In the genomic region with DNA sequence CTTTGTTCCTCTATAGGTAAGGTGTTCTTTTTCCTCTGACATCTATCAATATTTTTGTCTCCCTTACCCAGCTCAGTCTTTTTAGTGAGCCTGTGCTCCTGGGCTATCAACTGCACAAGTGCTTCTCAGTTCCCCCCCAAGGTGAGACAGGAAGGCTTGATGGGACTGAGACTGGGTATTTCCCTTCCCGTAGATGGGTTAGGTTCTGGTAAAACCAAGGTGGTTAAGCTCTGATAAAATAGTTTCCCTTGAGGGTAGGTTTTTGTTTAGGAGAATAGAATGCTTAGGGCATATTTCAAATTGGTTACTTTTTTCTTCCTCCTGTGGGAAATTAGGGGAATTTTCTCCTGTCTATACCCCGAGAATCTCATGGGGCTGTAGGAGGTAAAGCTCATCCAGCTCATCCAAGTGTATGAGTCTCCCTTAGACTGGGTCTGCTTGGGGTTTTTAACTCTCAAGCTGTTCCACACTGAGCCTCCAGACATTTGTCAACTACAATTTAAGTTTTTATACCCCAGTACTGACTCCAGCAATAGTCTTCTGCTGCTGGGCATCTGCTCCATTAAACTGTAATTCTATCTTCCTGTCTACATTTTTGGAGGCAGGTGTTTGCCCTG, we compare ENCODE assay signal across 11 cellular contexts. TPM values are rescaled to one million over a fixed set of nuclear protein-coding genes. Genes with fewer than 3 reads are reported as not detected.
DNase-seq lines count a peak whose midpoint lies in the region; ATAC-seq lines count a peak whose summit lies in the region.
"Had no signal": no experiment of that assay in that cellular context is flagged by ENCODE, and none has a peak within 500 bp of the region (broad histone marks: within the 10 kb centered on the region; RNA-seq: fewer than 3 reads in every experiment).

No MANE protein-coding gene starts in this region.

- H3K4me3 Mint-ChIP-seq in activated CD8-positive, alpha-beta T cell treated with anti-CD3 and anti-CD28 coated beads, Interleukin-2, amount 10 ng/mL, durations not matched to agents 7 days and 5 days: no peak overlapping the region
- H3K4me3 Mint-ChIP-seq: activated CD4-positive, alpha-beta memory T cell treated with anti-CD3 and anti-CD28 coated beads, Interleukin-2, amount 10 ng/mL, durations not matched to agents 7 days and 5 days had no signal

- H3K4me1 Mint-ChIP-seq in activated CD8-positive, alpha-beta T cell treated with anti-CD3 and anti-CD28 coated beads, Interleukin-2, amount 10 ng/mL, durations not matched to agents 7 days and 5 days (ENCODE audit: low read depth): peaks cover 49% of the 10 kb centered on the region

- peaks cover 39% of the 10 kb centered on the region for H3K36me3 Mint-ChIP-seq in activated CD8-positive, alpha-beta T cell treated with anti-CD3 and anti-CD28 coated beads, Interleukin-2, amount 10 ng/mL, durations not matched to agents 7 days and 5 days (ENCODE audit: low read depth)

- no peaks in the 10 kb centered on the region for H3K9me3 Mint-ChIP-seq in activated CD8-positive, alpha-beta T cell treated with anti-CD3 and anti-CD28 coated beads, Interleukin-2, amount 10 ng/mL, durations not matched to agents 7 days and 5 days (ENCODE audit: insufficient read depth)
- H3K9me3 Mint-ChIP-seq: activated CD4-positive, alpha-beta memory T cell treated with anti-CD3 and anti-CD28 coated beads, Interleukin-2, amount 10 ng/mL, durations not matched to agents 7 days and 5 days had no signal

- in situ Hi-C loops in HAP-1 (cut with MboI; ENCODE audit: low sequenced_read_pairs): no loop called here

- H3K4me1 ChIP-seq in HAP-1: peaks cover 8% of the 10 kb centered on the region

- H3K9me3 ChIP-seq in HAP-1: no peaks in the 10 kb centered on the region
- H3K9me3 ChIP-seq: gastrocnemius medialis had no signal

- peak; percentile 89 for ATAC-seq in GM18502 (IDR thresholded peaks at IDR 0.05; ENCODE audit: poor library complexity, unreplicated experiment)
- ATAC-seq in GM19438 (IDR thresholded peaks at IDR 0.05; ENCODE audit: low read depth, unreplicated experiment): peak; percentile 82
- peak; percentile 80 for ATAC-seq in HG02943 (IDR thresholded peaks at IDR 0.05; ENCODE audit: low read depth, unreplicated experiment)
- peak; percentile 67 for ATAC-seq in activated CD8-positive, alpha-beta T cell treated with anti-CD3 and anti-CD28 coated beads, Interleukin-2, amount 10 ng/mL, durations not matched to agents 7 days and 5 days
- ATAC-seq: gastrocnemius medialis had no signal

- POLR2A ChIA-PET in activated CD8-positive, alpha-beta T cell treated with anti-CD3 and anti-CD28 coated beads, Interleukin-2, amount 10 ng/mL, durations not matched to agents 7 days and 5 days (lab: Charles Lee): interaction anchor here (1.5 kb wide), 1 partner anchor 45 kb away, joined by 5 read pairs; the partner anchor contains the start of gene OXSR1

- peak; percentile 26 for DNase-seq in activated CD8-positive, alpha-beta T cell treated with anti-CD3 and anti-CD28 coated beads, Interleukin-2, amount 10 ng/mL, durations not matched to agents 7 days and 5 days
- DNase-seq in NCI-H1436 (lab: John Stamatoyannopoulos, UW) (no peak), HAP-1 (ENCODE audit: low spot score in 2 of 2) (no peak), NCI-H1105 treated with DMSO at 0.1 percent for 48 hours (lab: John Stamatoyannopoulos, UW) (no peak)
- DNase-seq in activated effector memory CD4-positive, alpha-beta T cell treated with Interleukin-2 at 50 U/mL for 16 hours: no peak
- DNase-seq: activated CD4-positive, alpha-beta memory T cell treated with anti-CD3 and anti-CD28 coated beads, Interleukin-2, amount 10 ng/mL, durations not matched to agents 7 days and 5 days; gastrocnemius medialis had no signal

- H3K27me3 Mint-ChIP-seq in activated CD8-positive, alpha-beta T cell treated with anti-CD3 and anti-CD28 coated beads, Interleukin-2, amount 10 ng/mL, durations not matched to agents 7 days and 5 days (ENCODE audit: low read depth): no peaks in the 10 kb centered on the region
- H3K27me3 Mint-ChIP-seq: activated CD4-positive, alpha-beta memory T cell treated with anti-CD3 and anti-CD28 coated beads, Interleukin-2, amount 10 ng/mL, durations not matched to agents 7 days and 5 days had no signal

- no peak overlapping the region for H3K4me3 ChIP-seq in HAP-1
- H3K4me3 ChIP-seq: gastrocnemius medialis had no signal

- peaks cover 12% of the 10 kb centered on the region for H3K36me3 ChIP-seq in HAP-1 (replicated peaks)
- H3K36me3 ChIP-seq: gastrocnemius medialis had no signal

- H3K27ac Mint-ChIP-seq in activated CD8-positive, alpha-beta T cell treated with anti-CD3 and anti-CD28 coated beads, Interleukin-2, amount 10 ng/mL, durations not matched to agents 7 days and 5 days: peak overlapping the region; percentile 40
- H3K27ac Mint-ChIP-seq: activated CD4-positive, alpha-beta memory T cell treated with anti-CD3 and anti-CD28 coated beads, Interleukin-2, amount 10 ng/mL, durations not matched to agents 7 days and 5 days had no signal

- H3K27me3 ChIP-seq in HAP-1 (ENCODE audit: low read depth): no peaks in the 10 kb centered on the region
- H3K27me3 ChIP-seq: gastrocnemius medialis had no signal

- CTCF ChIA-PET in activated CD8-positive, alpha-beta T cell treated with anti-CD3 and anti-CD28 coated beads, Interleukin-2, amount 10 ng/mL, durations not matched to agents 7 days and 5 days (lab: Charles Lee): interaction anchor here (0.6 to 1.5 kb wide), 3 partner anchors 13 to 46 kb away, joined by 3 to 6 read pairs (median 3); partner anchors contain the start of gene OXSR1

RNA-seq across cellular contexts. Expression of gene OXSR1, which starts 44.9 kb away (rescaled TPM):
- 10 to 100 TPM; 56.9 to 60.3 TPM for total RNA-seq in activated CD8-positive, alpha-beta T cell treated with anti-CD3 and anti-CD28 coated beads, Interleukin-2, amount 10 ng/mL, durations not matched to agents 7 days and 5 days

RNA-seq across cellular contexts. Expression of gene SLC22A13, which starts 55.4 kb away (rescaled TPM):
- 1 to 10 TPM in 1 of 2 experiments, under 1 TPM in 1; 0.58 to 1.0 TPM for total RNA-seq in activated CD8-positive, alpha-beta T cell treated with anti-CD3 and anti-CD28 coated beads, Interleukin-2, amount 10 ng/mL, durations not matched to agents 7 days and 5 days
- total RNA-seq: mononuclear cell had no signal
